6 cellular contexts compared by ENCODE assay signal in genomic region chr22:50303848-50304527, GRCh38. TPM values are rescaled to one million over a fixed set of nuclear protein-coding genes. Genes with fewer than 3 reads are reported as not detected.
A peak's percentile ranks its signal among the peaks of the same experiment; 100 is the strongest.
DNase-seq lines count a peak whose midpoint lies in the region; ATAC-seq and TF ChIP-seq lines count a peak whose summit lies in the region.

No MANE protein-coding gene starts in this region.

- peak; percentile 8 for TF ChIP-seq CTCF in GM12864 (IDR thresholded peaks at IDR 0.05; ENCODE audit: low read depth, low read length, missing control alignments)
- peak in 3 of 6 experiments; percentile 23 to 37 (median 32) for TF ChIP-seq CTCF in adrenal gland (IDR thresholded peaks at IDR 0.05)

- H3K36me3 ChIP-seq in adrenal gland (replicated peaks in 1 of 2): no peaks in the 10 kb centered on the region

- DNase-seq in GM12864 (ENCODE audit: low read depth) (no peak), adrenal gland (peak; percentile 72 to 91 (median 90)), mucosa of gallbladder (ENCODE audit: low spot score) (peak; percentile 68), cerebellum (ENCODE audit: low spot score) (no peak)
- no peak for DNase-seq in activated CD4-positive, alpha-beta memory T cell treated with anti-CD3 and anti-CD28 coated beads for 36 hours

- H3K4me1 ChIP-seq in adrenal gland (replicated peaks in 1 of 2): peaks cover 81 to 85% of the 10 kb centered on the region in 2 donors

- H3K27me3 Mint-ChIP-seq in activated CD4-positive, alpha-beta memory T cell treated with anti-CD3 and anti-CD28 coated beads for 36 hours: peaks cover 17% of the 10 kb centered on the region

- no peak for TF ChIP-seq POLR2A in adrenal gland (IDR thresholded peaks at IDR 0.05)

- H3K4me3 Mint-ChIP-seq in activated CD4-positive, alpha-beta memory T cell treated with anti-CD3 and anti-CD28 coated beads for 36 hours: no peak overlapping the region

- H3K36me3 Mint-ChIP-seq in activated CD4-positive, alpha-beta memory T cell treated with anti-CD3 and anti-CD28 coated beads for 36 hours: no peaks in the 10 kb centered on the region

- intact Hi-C loops in adrenal gland (cut with DNase I): no loop called here
- intact Hi-C loops in activated CD4-positive, alpha-beta memory T cell treated with anti-CD3 and anti-CD28 coated beads for 36 hours (cut with micrococcal nuclease): no loop called here

- H3K27ac Mint-ChIP-seq in activated CD4-positive, alpha-beta memory T cell treated with anti-CD3 and anti-CD28 coated beads for 36 hours: no peak overlapping the region

- no peak for ATAC-seq in GM21528 (IDR thresholded peaks at IDR 0.05; ENCODE audit: low FRiP score, unreplicated experiment)

- no peaks in the 10 kb centered on the region for H3K9me3 ChIP-seq in adrenal gland (replicated peaks in 1 of 3)

- POLR2A ChIA-PET in activated CD4-positive, alpha-beta memory T cell treated with anti-CD3 and anti-CD28 coated beads for 36 hours (lab: Charles Lee): no interaction called here

- H3K4me3 ChIP-seq in GM12864 (ENCODE audit: low read depth, low read length) (peak overlapping the region; percentile 19), adrenal gland (peak overlapping the region in 1 of 4 donors; percentile 99)

- H3K4me1 Mint-ChIP-seq in activated CD4-positive, alpha-beta memory T cell treated with anti-CD3 and anti-CD28 coated beads for 36 hours (ENCODE audit: low read depth): peaks cover 6% of the 10 kb centered on the region

- H3K27me3 ChIP-seq in adrenal gland: no peaks in the 10 kb centered on the region

- CTCF ChIA-PET in activated CD4-positive, alpha-beta memory T cell treated with anti-CD3 and anti-CD28 coated beads for 36 hours (lab: Charles Lee): interaction anchor here (0.9 to 1.2 kb wide), 3 partner anchors 23 to 63 kb away, joined by 3 read pairs; no protein-coding TSS in a partner anchor

- no peaks in the 10 kb centered on the region for H3K9me3 Mint-ChIP-seq in activated CD4-positive, alpha-beta memory T cell treated with anti-CD3 and anti-CD28 coated beads for 36 hours

- peak overlapping the region; percentile 84 to 97 (median 94) for H3K27ac ChIP-seq in adrenal gland

- WGBS in adrenal gland, 4 donors: 8 to 22% (median 15%) methylated on average over 5 to 11 of the region's 11 CpGs

RNA-seq across cellular contexts. Expression of gene PLXNB2, which starts 3.5 kb away (rescaled TPM):
- total RNA-seq in adrenal gland: 100 to 1,000 TPM; 118 to 412 (median 329) TPM
- 100 to 1,000 TPM in 2 of 3 donors, 10 to 100 TPM in 1; 38.1 to 431 (median 268) TPM for polyA plus RNA-seq in adrenal gland
- 1,246 TPM for total RNA-seq in mucosa of gallbladder
- total RNA-seq in activated CD4-positive, alpha-beta memory T cell treated with anti-CD3 and anti-CD28 coated beads for 36 hours: 1 to 10 TPM; 6.3 to 8.3 TPM
- 102 TPM for total RNA-seq in cerebellum

RNA-seq across cellular contexts. Expression of gene DENND6B, which starts 22.8 kb away (rescaled TPM):
- total RNA-seq in adrenal gland: 10 to 100 TPM in 2 of 8 donors, 1 to 10 TPM in 6; 4.5 to 16.9 (median 8.9) TPM
- polyA plus RNA-seq in adrenal gland: 10 to 100 TPM in 2 of 3 donors, 1 to 10 TPM in 1; 2.5 to 32.7 (median 21.7) TPM
- total RNA-seq in mucosa of gallbladder: 24.9 TPM
- total RNA-seq in activated CD4-positive, alpha-beta memory T cell treated with anti-CD3 and anti-CD28 coated beads for 36 hours: 1 to 10 TPM; 3.5 to 3.6 TPM
- total RNA-seq in cerebellum: 19.6 TPM

RNA-seq across cellular contexts. Expression of gene MAPK11, which starts 33.8 kb away (rescaled TPM):
- total RNA-seq in adrenal gland (1 to 10 TPM; 4.7 to 9.3 (median 6.7) TPM), mucosa of gallbladder (16.7 TPM), cerebellum (8.4 TPM)
- polyA plus RNA-seq in adrenal gland: 10 to 100 TPM in 2 of 3 donors, 1 to 10 TPM in 1; 2.0 to 29.5 (median 25.1) TPM
- total RNA-seq in activated CD4-positive, alpha-beta memory T cell treated with anti-CD3 and anti-CD28 coated beads for 36 hours: 10 to 100 TPM; 23.1 to 24.6 TPM

RNA-seq across cellular contexts. Expression of gene PPP6R2, which starts 39.1 kb away (rescaled TPM):
- total RNA-seq in adrenal gland (100 to 1,000 TPM in 1 of 8 donors, 10 to 100 TPM in 7; 48.2 to 104 (median 73.0) TPM), mucosa of gallbladder (75.5 TPM), cerebellum (49.8 TPM)
- polyA plus RNA-seq in adrenal gland: 100 to 1,000 TPM in 1 of 3 donors, 10 to 100 TPM in 2; 19.6 to 129 (median 84.7) TPM
- total RNA-seq in activated CD4-positive, alpha-beta memory T cell treated with anti-CD3 and anti-CD28 coated beads for 36 hours: 10 to 100 TPM; 41.2 to 41.7 TPM

RNA-seq across cellular contexts. Expression of gene MAPK12, which starts 42.5 kb away (rescaled TPM):
- total RNA-seq in adrenal gland: 1 to 10 TPM; 3.1 to 6.8 (median 5.4) TPM
- polyA plus RNA-seq in adrenal gland: 10 to 100 TPM in 2 of 3 donors, 1 to 10 TPM in 1; 1.7 to 17.1 (median 13.9) TPM
- 23.2 TPM for total RNA-seq in mucosa of gallbladder
- 1 to 10 TPM; 9.1 to 9.7 TPM for total RNA-seq in activated CD4-positive, alpha-beta memory T cell treated with anti-CD3 and anti-CD28 coated beads for 36 hours
- 6.1 TPM for total RNA-seq in cerebellum

Comparison
In these comparisons a context has a peak if more than half of its experiments do, and no peak if none do; other contexts are left out.
1. DNase-seq: peak in adrenal gland (7 of 7) and mucosa of gallbladder (single experiment); none in GM12864 (single experiment), activated CD4-positive, alpha-beta memory T cell treated with anti-CD3 and anti-CD28 coated beads for 36 hours (single experiment) and cerebellum (single experiment).
2. RNA of gene PLXNB2, which starts 3.5 kb away (total RNA-seq): 1,246 TPM in mucosa of gallbladder (single experiment), 118 to 412 TPM in adrenal gland and 102 TPM in cerebellum (single experiment); 6.3 to 8.3 TPM in activated CD4-positive, alpha-beta memory T cell treated with anti-CD3 and anti-CD28 coated beads for 36 hours; every median in the first group is over 10 times any median in the second.